9 cellular contexts compared by ENCODE assay signal in the genomic region with DNA sequence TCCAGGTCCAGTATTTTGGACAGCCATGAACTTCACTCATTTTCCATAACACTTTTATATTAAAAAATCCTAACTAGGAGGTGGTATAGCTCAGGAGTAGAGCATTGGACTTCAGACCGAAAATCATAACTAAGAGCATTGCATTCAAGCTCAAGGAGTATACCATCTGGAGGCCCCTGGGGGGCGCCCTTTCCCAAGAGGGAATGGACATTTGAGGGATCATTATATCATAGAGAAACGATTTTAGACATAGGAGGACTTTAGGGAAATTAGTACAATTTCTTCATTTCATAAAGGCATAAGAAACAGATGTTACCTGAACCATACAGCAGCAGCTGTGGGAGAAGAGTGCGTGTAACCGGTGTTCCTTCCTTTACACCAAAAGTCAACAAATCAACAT. TPM values are rescaled to one million over a fixed set of nuclear protein-coding genes. Genes with fewer than 3 reads are reported as not detected.
DNase-seq lines count a peak whose midpoint lies in the region; ATAC-seq and TF ChIP-seq lines count a peak whose summit lies in the region.
"Had no signal": no experiment of that assay in that cellular context is flagged by ENCODE, and none has a peak within 500 bp of the region (broad histone marks: within the 10 kb centered on the region; RNA-seq: fewer than 3 reads in every experiment).

No MANE protein-coding gene starts in this region.

- peaks cover 4% of the 10 kb centered on the region for H3K27me3 Mint-ChIP-seq in activated CD4-positive, alpha-beta T cell treated with anti-CD3 and anti-CD28 coated beads, Interleukin-2, amount 10 ng/mL, durations not matched to agents 24 days and 14 days

- no peak overlapping the region for H3K27ac Mint-ChIP-seq in activated CD4-positive, alpha-beta T cell treated with anti-CD3 and anti-CD28 coated beads, Interleukin-2, amount 10 ng/mL, durations not matched to agents 24 days and 14 days

- H3K36me3 Mint-ChIP-seq in activated CD4-positive, alpha-beta T cell treated with anti-CD3 and anti-CD28 coated beads, Interleukin-2, amount 10 ng/mL, durations not matched to agents 24 days and 14 days (ENCODE audit: low read depth) = no peaks in the 10 kb centered on the region

- intact Hi-C loops in activated CD4-positive, alpha-beta T cell treated with anti-CD3 and anti-CD28 coated beads, Interleukin-2, amount 10 ng/mL, durations not matched to agents 24 days and 14 days (cut with micrococcal nuclease) = no loop called here

- TF ChIP-seq POLR2A in NB4 (IDR thresholded peaks at IDR 0.05; ENCODE audit: extremely low read depth, insufficient read length) = no peak

- no peak overlapping the region for H3K4me3 ChIP-seq in NB4 (ENCODE audit: low read depth, low read length)
- no peak overlapping the region for H3K4me3 ChIP-seq in astrocyte of the spinal cord (ENCODE audit: low read depth, low read length)

- ATAC-seq in GM21526 (IDR thresholded peaks at IDR 0.05; ENCODE audit: low FRiP score, unreplicated experiment) (no peak), HG03175 (IDR thresholded peaks at IDR 0.05; ENCODE audit: unreplicated experiment) (no peak)

- no peaks in the 10 kb centered on the region for H3K9me3 Mint-ChIP-seq in activated CD4-positive, alpha-beta T cell treated with anti-CD3 and anti-CD28 coated beads, Interleukin-2, amount 10 ng/mL, durations not matched to agents 24 days and 14 days

- H3K4me1 Mint-ChIP-seq in activated CD4-positive, alpha-beta T cell treated with anti-CD3 and anti-CD28 coated beads, Interleukin-2, amount 10 ng/mL, durations not matched to agents 24 days and 14 days = peaks cover 13% of the 10 kb centered on the region

- TF ChIP-seq CTCF in NB4 (IDR thresholded peaks at IDR 0.05; ENCODE audit: low read depth, low read length) (peak; percentile 67), astrocyte of the spinal cord (IDR thresholded peaks at IDR 0.05; ENCODE audit: low read depth, low read length) (peak; percentile 61)

- in situ Hi-C loops in astrocyte of the spinal cord (cut with HindIII; ENCODE audit: low sequenced_read_pairs) = no loop called here
- in situ Hi-C loops in G401 (cut with HindIII; ENCODE audit: low sequenced_read_pairs) = no loop called here

- no peak overlapping the region for H3K4me3 Mint-ChIP-seq in activated CD4-positive, alpha-beta T cell treated with anti-CD3 and anti-CD28 coated beads, Interleukin-2, amount 10 ng/mL, durations not matched to agents 24 days and 14 days

- peak; percentile 64 for DNase-seq in activated CD4-positive, alpha-beta T cell treated with anti-CD3 and anti-CD28 coated beads, Interleukin-2, amount 10 ng/mL, durations not matched to agents 24 days and 14 days
- DNase-seq in activated CD4-positive, alpha-beta T cell treated with anti-CD3 and anti-CD28 coated beads for 4 hours = no peak
- DNase-seq in NB4 (ENCODE audit: low read depth) (peak; percentile 54), astrocyte of the spinal cord (ENCODE audit: low read depth, low spot score) (no peak), G401 (ENCODE audit: low spot score) (no peak)
- DNase-seq in stimulated activated CD4-positive, alpha-beta T cell treated with anti-CD3 and anti-CD28 coated beads, Interleukin-4, amount 100 ng/mL, for 1 hour = peak; percentile 8
- DNase-seq: posterior cingulate gyrus had no signal

RNA-seq across cellular contexts. Expression of gene ATG14, which starts 5.2 kb away (rescaled TPM):
- 4.9 and 5.8 TPM in 2 replicates for total RNA-seq in activated CD4-positive, alpha-beta T cell treated with anti-CD3 and anti-CD28 coated beads, Interleukin-2, amount 10 ng/mL, durations not matched to agents 24 days and 14 days
- total RNA-seq in G401 (2014; rRNA removed; shearing (Covaris generic)) = 8.7 and 9.1 TPM in 2 replicates

RNA-seq across cellular contexts. Expression of gene TBPL2, which starts 23.6 kb away (rescaled TPM):
- total RNA-seq in activated CD4-positive, alpha-beta T cell treated with anti-CD3 and anti-CD28 coated beads, Interleukin-2, amount 10 ng/mL, durations not matched to agents 24 days and 14 days = not detected in 2 replicates
- not detected in 2 replicates for total RNA-seq in G401 (2014; rRNA removed; shearing (Covaris generic))

Comparison
In these comparisons a context has a peak if more than half of its experiments do, and no peak if none do; other contexts are left out.
1. DNase-seq: peak in activated CD4-positive, alpha-beta T cell treated with anti-CD3 and anti-CD28 coated beads, Interleukin-2, amount 10 ng/mL, durations not matched to agents 24 days and 14 days (single experiment), NB4 (single experiment) and stimulated activated CD4-positive, alpha-beta T cell treated with anti-CD3 and anti-CD28 coated beads, Interleukin-4, amount 100 ng/mL, for 1 hour (single experiment); none in activated CD4-positive, alpha-beta T cell treated with anti-CD3 and anti-CD28 coated beads for 4 hours (0 of 2), astrocyte of the spinal cord (single experiment) and G401 (single experiment).